In genomic region chr5:90399251-90399650, GRCh38 we compare ENCODE assay signal across 24 cellular contexts. TPM values are rescaled to one million over a fixed set of nuclear protein-coding genes. Genes with fewer than 3 reads are reported as not detected.
DNase-seq lines count a peak whose midpoint lies in the region; ATAC-seq and TF ChIP-seq lines count a peak whose summit lies in the region.
"Had no signal": no experiment of that assay in that cellular context is flagged by ENCODE, and none has a peak within 500 bp of the region (broad histone marks: within the 10 kb centered on the region; RNA-seq: fewer than 3 reads in every experiment).

No MANE protein-coding gene starts in this region.

- H3K36me3 Mint-ChIP-seq in chondrocyte (ENCODE audit: low read depth), result peaks cover 9% of the 10 kb centered on the region

- DNase-seq in EL (peak; percentile 52), substantia nigra (lab: John Stamatoyannopoulos, UW) (no peak), AG08396 (ENCODE audit: low spot score) (no peak), chondrocyte (ENCODE audit: low spot score) (no peak)
- DNase-seq: CD4-positive, CD25-positive, alpha-beta regulatory T cell; MV-4-11; NCI-H1105 treated with DMSO at 0.1 percent for 48 hours; NCI-H146; NCI-H1930; NCI-H2107; NCI-H446; NCI-H524 treated with DMSO at 0.1 percent for 48 hours; NCI-H774; PC-9; SJCRH30 had no signal

- H3K27ac ChIP-seq in angular gyrus (ENCODE audit: low read depth, low read length) (peak overlapping the region; percentile 93), cingulate gyrus (ENCODE audit: low read depth, low read length) (peak overlapping the region; percentile 75), substantia nigra (ENCODE audit: low read depth, low read length, poor library complexity, severe bottlenecking) (peak overlapping the region; percentile 65)
- H3K27ac ChIP-seq: BLaER1, KMS-11, PC-9, SJCRH30 had no signal

- no peak for TF ChIP-seq CTCF in chondrocyte (IDR thresholded peaks at IDR 0.05)

- no peaks in the 10 kb centered on the region for H3K9me3 Mint-ChIP-seq in chondrocyte (ENCODE audit: low read depth)
- H3K9me3 Mint-ChIP-seq: CD4-positive, CD25-positive, alpha-beta regulatory T cell; IgD-negative memory B cell had no signal

- no peak overlapping the region for H3K4me3 Mint-ChIP-seq in chondrocyte (ENCODE audit: unreplicated experiment)
- H3K4me3 Mint-ChIP-seq: CD4-positive, CD25-positive, alpha-beta regulatory T cell; IgD-negative memory B cell had no signal

- peaks cover 18% of the 10 kb centered on the region for H3K4me1 Mint-ChIP-seq in chondrocyte (ENCODE audit: low read depth)

- no peak for ATAC-seq in HG03432 (IDR thresholded peaks at IDR 0.05; ENCODE audit: unreplicated experiment)
- ATAC-seq: HCT116, Right ventricle myocardium inferior, SK-N-SH treated with all-trans-retinoic acid at 6 μM for 48 hours had no signal

- no peak overlapping the region for H3K27ac Mint-ChIP-seq in chondrocyte (ENCODE audit: unreplicated experiment)
- H3K27ac Mint-ChIP-seq: CD4-positive, CD25-positive, alpha-beta regulatory T cell; IgD-negative memory B cell had no signal

- no peaks in the 10 kb centered on the region for H3K27me3 Mint-ChIP-seq in chondrocyte (ENCODE audit: low read depth)
- H3K27me3 Mint-ChIP-seq: CD4-positive, CD25-positive, alpha-beta regulatory T cell; IgD-negative memory B cell had no signal

RNA-seq across cellular contexts. Expression of gene CETN3, which starts 10.3 kb away (rescaled TPM):
- total RNA-seq in chondrocyte, result 13.6 to 20.3 TPM (median 13.9 TPM) in 3 replicates
